8 cellular contexts compared by ENCODE assay signal in genomic region chr1:91022518-91022929, GRCh38. TPM values are rescaled to one million over a fixed set of nuclear protein-coding genes. Genes with fewer than 3 reads are reported as not detected.
DNase-seq lines count a peak whose midpoint lies in the region; ATAC-seq and TF ChIP-seq lines count a peak whose summit lies in the region.

No MANE protein-coding gene starts in this region.

- no peaks in the 10 kb centered on the region for H3K27me3 Mint-ChIP-seq in activated naive CD4-positive, alpha-beta T cell treated with anti-CD3 and anti-CD28 coated beads for 36 hours (ENCODE audit: low read depth)
- no peaks in the 10 kb centered on the region for H3K27me3 Mint-ChIP-seq in WTC11 (ENCODE audit: low read depth)

- no peak for DNase-seq in activated naive CD4-positive, alpha-beta T cell treated with anti-CD3 and anti-CD28 coated beads for 36 hours
- no peak for DNase-seq in activated naive CD4-positive, alpha-beta T cell (lab: John Stamatoyannopoulos, UW)
- DNase-seq in WTC11 (ENCODE audit: low spot score), result no peak
- DNase-seq in iPS DF 6.9 (ENCODE audit: low read depth, low spot score), result no peak
- no peak for DNase-seq in stomach
- no peak for DNase-seq in NCI-H2196 (lab: John Stamatoyannopoulos, UW; ENCODE audit: unreplicated experiment)
- DNase-seq in stimulated activated CD4-positive, alpha-beta T cell treated with anti-CD3 and anti-CD28 coated beads, Interleukin-1b, Interleukin-23, amount 100 ng/mL, for 48 hours, result no peak
- no peak for DNase-seq in central memory CD4-positive, alpha-beta T cell

- TF ChIP-seq CTCF in WTC11 (IDR thresholded peaks at IDR 0.05) (no peak), stomach (IDR thresholded peaks at IDR 0.05) (no peak)

- H3K27me3 ChIP-seq in iPS DF 6.9 (ENCODE audit: control insufficient read depth, insufficient read depth, low read length) (no peaks in the 10 kb centered on the region), stomach (no peaks in the 10 kb centered on the region)

- peaks cover 25% of the 10 kb centered on the region for H3K36me3 Mint-ChIP-seq in activated naive CD4-positive, alpha-beta T cell treated with anti-CD3 and anti-CD28 coated beads for 36 hours (ENCODE audit: low read depth)
- peaks cover 34% of the 10 kb centered on the region for H3K36me3 Mint-ChIP-seq in WTC11

- H3K27ac ChIP-seq in iPS DF 6.9 (ENCODE audit: low read length) (no peak overlapping the region), stomach (peak overlapping the region; percentile 96 to 99 (median 98))

- POLR2A ChIA-PET in WTC11 (lab: Charles Lee), result interaction anchor here (0.6 to 2.1 kb wide), 7 partner anchors 13 to 142 kb away, joined by 3 to 15 read pairs (median 3); no protein-coding TSS in a partner anchor

- H3K27ac Mint-ChIP-seq in activated naive CD4-positive, alpha-beta T cell treated with anti-CD3 and anti-CD28 coated beads for 36 hours, result peak overlapping the region; percentile 96
- H3K27ac Mint-ChIP-seq in WTC11, result peak overlapping the region; percentile 99

- peak; percentile 0; the same call in 1 of the 2 replicates for ATAC-seq in WTC11

- CTCF ChIA-PET in activated naive CD4-positive, alpha-beta T cell treated with anti-CD3 and anti-CD28 coated beads for 36 hours (lab: Charles Lee), result interaction anchor here (0.7 to 1.2 kb wide), 2 partner anchors 32 to 81 kb away, joined by 3 read pairs; no protein-coding TSS in a partner anchor
- CTCF ChIA-PET in WTC11 (lab: Charles Lee), result interaction anchor here (1.0 to 1.7 kb wide), 3 partner anchors 143 to 301 kb away, joined by 3 to 27 read pairs (median 5); no protein-coding TSS in a partner anchor

- no peak for TF ChIP-seq EP300 in stomach (IDR thresholded peaks at IDR 0.05)

- peak overlapping the region; percentile 59; the same call in 1 of the 2 replicates for H3K4me3 ChIP-seq in iPS DF 6.9 (ENCODE audit: low read length)
- peak overlapping the region; percentile 66 to 86 (median 70) for H3K4me3 ChIP-seq in stomach

- intact Hi-C loops in activated naive CD4-positive, alpha-beta T cell treated with anti-CD3 and anti-CD28 coated beads for 36 hours (cut with micrococcal nuclease), result loop anchor here (1.0 to 10.0 kb wide), 13 partner anchors 102 to 1962 kb away; partner anchors contain the start of genes GFI1, HFM1, TGFBR3 and ZNF326
- intact Hi-C loops in stomach (cut with DNase I; ENCODE audit: low total_unique reads), result no loop called here

- H3K4me1 Mint-ChIP-seq in activated naive CD4-positive, alpha-beta T cell treated with anti-CD3 and anti-CD28 coated beads for 36 hours (ENCODE audit: low read depth), result peaks cover 68% of the 10 kb centered on the region
- peaks cover 37% of the 10 kb centered on the region for H3K4me1 Mint-ChIP-seq in WTC11

- WGBS in iPS DF 6.9 (ENCODE audit: insufficient coverage, insufficient read length), result no CpG with 5 or more reads among the region's 6 CpGs
- 52 to 71% (median 63%) methylated on average over 6 of the region's 6 CpGs for WGBS in stomach, 5 donors

- H3K4me1 ChIP-seq in iPS DF 6.9 (ENCODE audit: control insufficient read depth, insufficient read depth, low read length) (peaks cover 3% of the 10 kb centered on the region; the same call in 1 of the 2 replicates), stomach (peaks cover 15 to 52% (median 35%) of the 10 kb centered on the region in 4 donors)

- H3K4me3 Mint-ChIP-seq in activated naive CD4-positive, alpha-beta T cell treated with anti-CD3 and anti-CD28 coated beads for 36 hours, result peak overlapping the region; percentile 91
- H3K4me3 Mint-ChIP-seq in WTC11, result peak overlapping the region; percentile 78

- no peak for TF ChIP-seq POLR2A in stomach (IDR thresholded peaks at IDR 0.05)

- H3K36me3 ChIP-seq in iPS DF 6.9 (ENCODE audit: control insufficient read depth, insufficient read depth, low read length), result no peaks in the 10 kb centered on the region
- H3K36me3 ChIP-seq in stomach, result no peaks in the 10 kb centered on the region

- H3K9me3 ChIP-seq in iPS DF 6.9 (ENCODE audit: control insufficient read depth, insufficient read depth, low read length) (no peaks in the 10 kb centered on the region), stomach (no peaks in the 10 kb centered on the region)

- H3K9me3 Mint-ChIP-seq in activated naive CD4-positive, alpha-beta T cell treated with anti-CD3 and anti-CD28 coated beads for 36 hours, result no peaks in the 10 kb centered on the region
- H3K9me3 Mint-ChIP-seq in WTC11, result peaks cover 17% of the 10 kb centered on the region

TF ChIP-seq in WTC11, 78 proteins besides CTCF, POLR2A, EP300 and RAD21:
- no peak for TF ChIP-seq MYBL2 (CRISPR knock-in tag; IDR thresholded peaks at IDR 0.05)
- no peak for TF ChIP-seq ZNF232 (CRISPR knock-in tag; IDR thresholded peaks at IDR 0.05)
- no peak for TF ChIP-seq AFF4 (CRISPR knock-in tag; IDR thresholded peaks at IDR 0.05; ENCODE audit: borderline replicate concordance)
- TF ChIP-seq AR (CRISPR knock-in tag; IDR thresholded peaks at IDR 0.05), result no peak
- no peak for TF ChIP-seq KAT7 (CRISPR knock-in tag; IDR thresholded peaks at IDR 0.05; ENCODE audit: borderline replicate concordance)
- TF ChIP-seq OVOL2 (CRISPR knock-in tag; IDR thresholded peaks at IDR 0.05; ENCODE audit: borderline replicate concordance), result no peak

RNA-seq across cellular contexts. Expression of gene ZNF644, which starts 0.7 kb away (rescaled TPM):
- total RNA-seq in activated naive CD4-positive, alpha-beta T cell treated with anti-CD3 and anti-CD28 coated beads for 36 hours, result 10 to 100 TPM; 42.4 to 42.8 TPM
- 71.4 to 78.1 TPM (median 74.7 TPM) in 3 replicates for total RNA-seq in WTC11 (2021)
- total RNA-seq in stomach, result 100 to 1,000 TPM in 1 of 5 donors, 10 to 100 TPM in 4; 33.3 to 134 (median 63.0) TPM
- polyA plus RNA-seq in stomach, result 10 to 100 TPM; 13.2 to 19.6 (median 15.9) TPM
